Comparison of ENCODE assay signal across 22 cellular contexts in genomic region chr11:100712618-100713017, GRCh38.
"Had no signal": no experiment of that assay in that cellular context is flagged by ENCODE, and none has a peak within 500 bp of the region (broad histone marks: within the 10 kb centered on the region; RNA-seq: fewer than 3 reads in every experiment).

No MANE protein-coding gene starts in this region.

- H3K36me3 ChIP-seq: brain microvascular endothelial cell, gastrocnemius medialis, heart left ventricle, left ventricle myocardium inferior, neural progenitor cell, prostate gland, suprapubic skin had no signal

- DNase-seq: activated CD4-positive, alpha-beta T cell treated with anti-CD3 and anti-CD28 coated beads, Interleukin-2, amount 50 U/mL, for 1 hour; activated CD4-positive, CD25-positive, alpha-beta regulatory T cell treated with anti-CD3 and anti-CD28 coated beads, Interleukin-2, amount 50 U/mL, for 72 hours; activated CD8-positive, alpha-beta memory T cell treated with anti-CD3 and anti-CD28 coated beads, Interleukin-2, amount 50 U/mL, for 4 hours; activated effector memory CD4-positive, alpha-beta T cell treated with Interleukin-2 at 50 U/mL for 16 hours; activated naive CD4-positive, alpha-beta T cell treated with anti-CD3 and anti-CD28 coated beads, Interleukin-2, amount 10 ng/mL, durations not matched to agents 7 days and 5 days; activated naive CD8-positive, alpha-beta T cell treated with anti-CD3 and anti-CD28 coated beads, Interleukin-2, amount 50 U/mL, for 24 hours; activated T-cell treated with anti-CD3 and anti-CD28 coated beads, Interleukin-2, amount 50 U/mL, for 4 hours; aorta; brain microvascular endothelial cell; gastrocnemius medialis; heart left ventricle; left ventricle myocardium inferior; mammary epithelial cell; naive B cell; right cardiac atrium; T1000; trophoblast cell had no signal

- H3K4me2 ChIP-seq: neural progenitor cell had no signal

- ATAC-seq: activated naive CD8-positive, alpha-beta T cell treated with anti-CD3 and anti-CD28 coated beads, Interleukin-2, amount 50 U/mL, for 24 hours; activated T-cell treated with anti-CD3 and anti-CD28 coated beads, Interleukin-2, amount 50 U/mL, for 4 hours; gastrocnemius medialis; heart left ventricle; right cardiac atrium had no signal

- H3K4me3 ChIP-seq: coronary artery, gastrocnemius medialis, heart left ventricle, left ventricle myocardium inferior, neural progenitor cell, prostate gland, skin epidermis, suprapubic skin had no signal

- H2AFZ ChIP-seq: neural progenitor cell had no signal

- H3K9me3 ChIP-seq: gastrocnemius medialis, heart left ventricle, left ventricle myocardium inferior, prostate gland, suprapubic skin had no signal

- H3K9ac ChIP-seq: neural progenitor cell had no signal

- H3K4me1 ChIP-seq: neural progenitor cell, prostate gland, suprapubic skin had no signal

- H3K27ac ChIP-seq: brain microvascular endothelial cell, coronary artery, gastrocnemius medialis, heart left ventricle, left ventricle myocardium inferior, neural progenitor cell, prostate gland, skin epidermis, suprapubic skin had no signal

- H3K27me3 ChIP-seq: brain microvascular endothelial cell, gastrocnemius medialis, heart left ventricle, neural progenitor cell, suprapubic skin had no signal
